30 cellular contexts compared by ENCODE assay signal in the genomic region with DNA sequence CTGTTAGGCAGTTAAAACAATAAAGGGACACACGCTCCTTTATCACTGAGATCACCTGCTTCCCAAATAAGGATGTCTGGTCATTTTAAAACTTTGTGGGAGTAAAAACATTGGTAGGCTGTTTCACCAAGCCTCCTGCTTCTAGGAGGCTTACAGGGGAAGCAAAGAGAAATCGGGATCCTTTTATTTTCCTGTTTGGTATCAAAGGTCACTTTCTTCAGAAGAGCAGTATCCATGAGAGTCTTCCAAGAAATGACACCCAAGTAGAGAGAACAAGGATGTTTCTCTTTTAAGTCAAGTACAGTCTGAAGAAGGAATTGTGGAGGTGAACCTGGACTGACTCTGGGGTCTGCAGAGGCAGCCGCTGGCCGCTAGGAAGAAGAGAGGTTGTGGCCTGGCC.
"Had no signal": no experiment of that assay in that cellular context is flagged by ENCODE, and none has a peak within 500 bp of the region (broad histone marks: within the 10 kb centered on the region; RNA-seq: fewer than 3 reads in every experiment).

No MANE protein-coding gene starts in this region.

- H3K4me3 ChIP-seq: ascending aorta, cardiac muscle cell, lung, right lobe of liver, skin epidermis, stomach, thyroid gland, upper lobe of left lung, vagina had no signal

- H2AFZ ChIP-seq: parathyroid adenoma had no signal

- H3K9me3 ChIP-seq: ascending aorta, right lobe of liver, stomach, thyroid gland, upper lobe of left lung, vagina had no signal

- H3K4me1 Mint-ChIP-seq: activated CD4-positive, alpha-beta T cell treated with anti-CD3 and anti-CD28 coated beads for 36 hours; activated CD8-positive, alpha-beta memory T cell treated with anti-CD3 and anti-CD28 coated beads, Interleukin-2, amount 10 ng/mL, durations not matched to agents 7 days and 5 days; T-cell had no signal

- H3K27me3 Mint-ChIP-seq: activated CD4-positive, alpha-beta T cell treated with anti-CD3 and anti-CD28 coated beads for 36 hours; activated CD8-positive, alpha-beta memory T cell treated with anti-CD3 and anti-CD28 coated beads, Interleukin-2, amount 10 ng/mL, durations not matched to agents 7 days and 5 days; activated naive CD8-positive, alpha-beta T cell; brain; effector memory CD8-positive, alpha-beta T cell; stimulated activated memory B cell treated with anti-CD40 and anti-IgM and Interleukin-4, amounts not matched to agents 10 μg/mL and 1 μg/mL and 100 μg/mL, for 72 hours; T-cell had no signal

- H3K27ac Mint-ChIP-seq: activated CD4-positive, alpha-beta T cell treated with anti-CD3 and anti-CD28 coated beads for 36 hours; activated CD8-positive, alpha-beta memory T cell treated with anti-CD3 and anti-CD28 coated beads, Interleukin-2, amount 10 ng/mL, durations not matched to agents 7 days and 5 days; activated CD8-positive, alpha-beta T cell treated with anti-CD3 and anti-CD28 coated beads, Interleukin-2, amount 10 ng/mL, durations not matched to agents 7 days and 5 days; activated naive CD8-positive, alpha-beta T cell; brain; stimulated activated memory B cell treated with anti-CD40 and anti-IgM and Interleukin-4, amounts not matched to agents 10 μg/mL and 1 μg/mL and 100 μg/mL, for 72 hours; T-cell had no signal

- H3K27me3 ChIP-seq: ascending aorta, cardiac muscle cell, right lobe of liver, stomach, thyroid gland, upper lobe of left lung, vagina had no signal

- ATAC-seq: activated CD4-positive, alpha-beta T cell treated with anti-CD3 and anti-CD28 coated beads for 36 hours; activated CD8-positive, alpha-beta memory T cell treated with anti-CD3 and anti-CD28 coated beads, Interleukin-2, amount 10 ng/mL, durations not matched to agents 7 days and 5 days; activated CD8-positive, alpha-beta T cell treated with anti-CD3 and anti-CD28 coated beads, Interleukin-2, amount 10 ng/mL, durations not matched to agents 7 days and 5 days; effector memory CD8-positive, alpha-beta T cell; esophagus mucosa; left lobe of liver; right lobe of liver; stimulated activated memory B cell treated with anti-CD40 and anti-IgM and Interleukin-4, amounts not matched to agents 10 μg/mL and 1 μg/mL and 100 μg/mL, for 72 hours; T-cell had no signal

- H3K27ac ChIP-seq: ascending aorta, cardiac muscle cell, parathyroid adenoma, right lobe of liver, skin epidermis, stomach, thyroid gland, upper lobe of left lung, vagina had no signal

- H3K9me3 Mint-ChIP-seq: brain; effector memory CD8-positive, alpha-beta T cell; stimulated activated memory B cell treated with anti-CD40 and anti-IgM and Interleukin-4, amounts not matched to agents 10 μg/mL and 1 μg/mL and 100 μg/mL, for 72 hours; T-cell had no signal

- H3K9ac ChIP-seq: parathyroid adenoma had no signal

- H3K4me3 Mint-ChIP-seq: activated CD4-positive, alpha-beta T cell treated with anti-CD3 and anti-CD28 coated beads for 36 hours; activated CD8-positive, alpha-beta memory T cell treated with anti-CD3 and anti-CD28 coated beads, Interleukin-2, amount 10 ng/mL, durations not matched to agents 7 days and 5 days; activated CD8-positive, alpha-beta T cell treated with anti-CD3 and anti-CD28 coated beads, Interleukin-2, amount 10 ng/mL, durations not matched to agents 7 days and 5 days; activated naive CD8-positive, alpha-beta T cell; brain; effector memory CD8-positive, alpha-beta T cell; stimulated activated memory B cell treated with anti-CD40 and anti-IgM and Interleukin-4, amounts not matched to agents 10 μg/mL and 1 μg/mL and 100 μg/mL, for 72 hours; T-cell had no signal

- DNase-seq: activated CD4-positive, alpha-beta T cell treated with anti-CD3 and anti-CD28 coated beads for 36 hours; activated CD4-positive, CD25-positive, alpha-beta regulatory T cell; activated CD8-positive, alpha-beta memory T cell treated with anti-CD3 and anti-CD28 coated beads, Interleukin-2, amount 10 ng/mL, durations not matched to agents 7 days and 5 days; activated CD8-positive, alpha-beta T cell treated with anti-CD3 and anti-CD28 coated beads, Interleukin-2, amount 10 ng/mL, durations not matched to agents 7 days and 5 days; activated effector memory CD4-positive, alpha-beta T cell treated with Interleukin-2 at 50 U/mL for 16 hours; activated naive CD4-positive, alpha-beta T cell treated with Interleukin-2 at 50 U/mL for 16 hours; activated T-cell treated with anti-CD3 and anti-CD28 coated beads for 4 hours; cortex of kidney; effector memory CD8-positive, alpha-beta T cell; foreskin fibroblast; head of caudate nucleus; mesendoderm; occipital lobe; right lobe of liver; stimulated activated CD4-positive, alpha-beta T cell treated with anti-CD3 and anti-CD28 coated beads, Interleukin-4, amount 100 ng/mL, for 24 hours; T-cell; thyroid gland; upper lobe of left lung had no signal

- H3K4me1 ChIP-seq: ascending aorta, parathyroid adenoma, thyroid gland, vagina had no signal

- H3K79me2 ChIP-seq: parathyroid adenoma had no signal
